In genomic region chr20:49381558-49382493, GRCh38 we compare ENCODE assay signal across 10 cellular contexts.
DNase-seq lines count a peak whose midpoint lies in the region; ATAC-seq and TF ChIP-seq lines count a peak whose summit lies in the region.
"Had no signal": no experiment of that assay in that cellular context is flagged by ENCODE, and none has a peak within 500 bp of the region (broad histone marks: within the 10 kb centered on the region; RNA-seq: fewer than 3 reads in every experiment).

No MANE protein-coding gene starts in this region.

- H3K4me2 ChIP-seq in hepatocyte (no peak overlapping the region), MM.1S (ENCODE audit: low read depth, low read length) (no peak overlapping the region)
- H3K4me2 ChIP-seq: PC-9 had no signal

- intact Hi-C loops in ascending aorta (cut with DNase I), result no loop called here
- intact Hi-C loops in tibial artery (cut with DNase I; ENCODE audit: low total_unique reads), result loop anchor here (5.0 kb wide), 1 partner anchor 100 kb away; the partner anchor contains the start of gene KCNB1
- intact Hi-C loops in naive thymus-derived CD4-positive, alpha-beta T cell (cut with micrococcal nuclease), result no loop called here

- H3K27me3 Mint-ChIP-seq in naive thymus-derived CD4-positive, alpha-beta T cell, result peaks cover 16 to 52% (median 25%) of the 10 kb centered on the region in 5 donors

- H4K20me1 ChIP-seq in hepatocyte (ENCODE audit: insufficient read depth, poor library complexity, severe bottlenecking) (no peaks in the 10 kb centered on the region), MM.1S (ENCODE audit: insufficient read depth, low read length) (no peaks in the 10 kb centered on the region)

- H3K79me2 ChIP-seq in hepatocyte, result no peaks in the 10 kb centered on the region
- no peaks in the 10 kb centered on the region for H3K79me2 ChIP-seq in MM.1S (ENCODE audit: low read length)

- H3K27ac ChIP-seq in ascending aorta, result no peak overlapping the region
- no peak overlapping the region for H3K27ac ChIP-seq in hepatocyte
- H3K27ac ChIP-seq in tibial artery, result peak overlapping the region; percentile 51 to 52
- H3K27ac ChIP-seq in MM.1S (ENCODE audit: low read length), result no peak overlapping the region
- no peak overlapping the region for H3K27ac ChIP-seq in naive thymus-derived CD4-positive, alpha-beta T cell (ENCODE audit: low read depth, low read length)
- H3K27ac ChIP-seq: PC-9 had no signal

- H3K9me2 ChIP-seq in hepatocyte (replicated peaks; ENCODE audit: insufficient read depth) (no peaks in the 10 kb centered on the region), MM.1S (replicated peaks; ENCODE audit: insufficient read depth, low read length) (no peaks in the 10 kb centered on the region)

- H3K4me1 ChIP-seq in ascending aorta, result peaks cover 0 to 8% of the 10 kb centered on the region in 2 donors
- no peaks in the 10 kb centered on the region for H3K4me1 ChIP-seq in hepatocyte (ENCODE audit: insufficient read depth)
- peaks cover 0 to 33% (median 19%) of the 10 kb centered on the region in 4 donors for H3K4me1 ChIP-seq in tibial artery
- H3K4me1 ChIP-seq in MM.1S (ENCODE audit: low read length), result no peaks in the 10 kb centered on the region
- H3K4me1 ChIP-seq in naive thymus-derived CD4-positive, alpha-beta T cell (ENCODE audit: control insufficient read depth in 2 of 2, insufficient read depth in 2 of 2, low read length in 2 of 2), result no peaks in the 10 kb centered on the region

- H3K36me3 ChIP-seq in ascending aorta, result no peaks in the 10 kb centered on the region
- H3K36me3 ChIP-seq in hepatocyte (replicated peaks; ENCODE audit: insufficient read depth, low read depth), result no peaks in the 10 kb centered on the region
- no peaks in the 10 kb centered on the region for H3K36me3 ChIP-seq in tibial artery
- no peaks in the 10 kb centered on the region for H3K36me3 ChIP-seq in MM.1S (replicated peaks; ENCODE audit: insufficient read depth, low read length)
- H3K36me3 ChIP-seq in naive thymus-derived CD4-positive, alpha-beta T cell (ENCODE audit: control insufficient read depth in 2 of 3, insufficient read depth in 3 of 3, low read length in 3 of 3), result no peaks in the 10 kb centered on the region

- H3K4me1 Mint-ChIP-seq in naive thymus-derived CD4-positive, alpha-beta T cell, result peaks cover 0 to 3% (median 0%) of the 10 kb centered on the region in 7 donors

- H3K9me3 ChIP-seq in ascending aorta (no peaks in the 10 kb centered on the region), hepatocyte (ENCODE audit: low read depth) (no peaks in the 10 kb centered on the region), tibial artery (no peaks in the 10 kb centered on the region), MM.1S (replicated peaks; ENCODE audit: insufficient read depth, low read length) (no peaks in the 10 kb centered on the region)
- no peaks in the 10 kb centered on the region for H3K9me3 ChIP-seq in naive thymus-derived CD4-positive, alpha-beta T cell (ENCODE audit: control insufficient read depth in 2 of 3, low read length in 3 of 3)

- H3K27me3 ChIP-seq in ascending aorta (no peaks in the 10 kb centered on the region), hepatocyte (peaks cover 4% of the 10 kb centered on the region), tibial artery (no peaks in the 10 kb centered on the region), MM.1S (replicated peaks; ENCODE audit: insufficient read depth, low read length) (no peaks in the 10 kb centered on the region)
- H3K27me3 ChIP-seq in naive thymus-derived CD4-positive, alpha-beta T cell (ENCODE audit: control insufficient read depth in 2 of 2, insufficient read depth in 2 of 2, low read length in 2 of 2), result no peaks in the 10 kb centered on the region

- CTCF ChIA-PET in naive thymus-derived CD4-positive, alpha-beta T cell (lab: Charles Lee), result no interaction called here

- no peaks in the 10 kb centered on the region for H3F3A ChIP-seq in MM.1S (ENCODE audit: insufficient read depth, low read length)

- POLR2A ChIA-PET in naive thymus-derived CD4-positive, alpha-beta T cell (lab: Charles Lee), result no interaction called here

- peaks cover 0 to 4% (median 0%) of the 10 kb centered on the region in 5 donors for H3K36me3 Mint-ChIP-seq in naive thymus-derived CD4-positive, alpha-beta T cell

- H3K4me3 ChIP-seq in ascending aorta (no peak overlapping the region), hepatocyte (no peak overlapping the region), tibial artery (no peak overlapping the region), MM.1S (ENCODE audit: low read length) (no peak overlapping the region)
- H3K4me3 ChIP-seq in naive thymus-derived CD4-positive, alpha-beta T cell (ENCODE audit: low read length), result no peak overlapping the region
- H3K4me3 ChIP-seq: PC-9 had no signal

- WGBS in hepatocyte (ENCODE audit: low lambda C conversion rate, missing lambda C conversion rate), result 76% methylated on average over 14 of the region's 14 CpGs

- H3K9ac ChIP-seq in MM.1S (ENCODE audit: low read length), result no peak overlapping the region

- H3K27ac Mint-ChIP-seq in naive thymus-derived CD4-positive, alpha-beta T cell, result no peak overlapping the region

- no peak overlapping the region for H3K4me3 Mint-ChIP-seq in naive thymus-derived CD4-positive, alpha-beta T cell

- H2AFZ ChIP-seq in hepatocyte (no peak overlapping the region), MM.1S (ENCODE audit: low read length) (no peak overlapping the region)
- H2AFZ ChIP-seq: PC-9 had no signal

- peak; percentile 69 for DNase-seq in M059J (ENCODE audit: low read depth)
- DNase-seq in ascending aorta (ENCODE audit: low spot score in 2 of 2), result peak; percentile 18 to 77
- peak; percentile 18 for DNase-seq in hepatocyte (ENCODE audit: low spot score)
- DNase-seq in tibial artery, result peak; percentile 84 to 94
- no peak for DNase-seq in OCI-M2 (lab: John Stamatoyannopoulos, UW; ENCODE audit: unreplicated experiment)
- no peak for DNase-seq in MM.1S
- DNase-seq in naive thymus-derived CD4-positive, alpha-beta T cell, result no peak
- DNase-seq: stimulated activated CD4-positive, alpha-beta T cell treated with anti-CD3 and anti-CD28 coated beads, Interleukin-1b, Interleukin-23, amount 100 ng/mL, for 48 hours had no signal

- H3K9me3 Mint-ChIP-seq in naive thymus-derived CD4-positive, alpha-beta T cell, result peaks cover 0 to 4% (median 0%) of the 10 kb centered on the region in 11 donors

- TF ChIP-seq CTCF in ascending aorta (IDR thresholded peaks at IDR 0.05) (no peak), hepatocyte (IDR thresholded peaks at IDR 0.05; ENCODE audit: poor library complexity) (no peak), tibial artery (IDR thresholded peaks at IDR 0.05) (no peak), MM.1S (IDR thresholded peaks at IDR 0.05; ENCODE audit: low read length) (no peak)

- ATAC-seq in GM18861 (IDR thresholded peaks at IDR 0.05; ENCODE audit: unreplicated experiment), result no peak
- no peak for ATAC-seq in naive thymus-derived CD4-positive, alpha-beta T cell

Comparison
In these comparisons a context has a peak if more than half of its experiments do, and no peak if none do; other contexts are left out.
1. DNase-seq: peak in M059J (single experiment), ascending aorta (2 of 2), hepatocyte (single experiment) and tibial artery (2 of 2); none in OCI-M2 (single experiment), MM.1S (single experiment) and naive thymus-derived CD4-positive, alpha-beta T cell (0 of 9).
2. H3K27ac ChIP-seq: peak in tibial artery (2 of 2); none in ascending aorta (0 of 2), hepatocyte (single experiment), MM.1S (single experiment) and naive thymus-derived CD4-positive, alpha-beta T cell (single experiment).